20 cellular contexts compared by ENCODE assay signal in the genomic region with DNA sequence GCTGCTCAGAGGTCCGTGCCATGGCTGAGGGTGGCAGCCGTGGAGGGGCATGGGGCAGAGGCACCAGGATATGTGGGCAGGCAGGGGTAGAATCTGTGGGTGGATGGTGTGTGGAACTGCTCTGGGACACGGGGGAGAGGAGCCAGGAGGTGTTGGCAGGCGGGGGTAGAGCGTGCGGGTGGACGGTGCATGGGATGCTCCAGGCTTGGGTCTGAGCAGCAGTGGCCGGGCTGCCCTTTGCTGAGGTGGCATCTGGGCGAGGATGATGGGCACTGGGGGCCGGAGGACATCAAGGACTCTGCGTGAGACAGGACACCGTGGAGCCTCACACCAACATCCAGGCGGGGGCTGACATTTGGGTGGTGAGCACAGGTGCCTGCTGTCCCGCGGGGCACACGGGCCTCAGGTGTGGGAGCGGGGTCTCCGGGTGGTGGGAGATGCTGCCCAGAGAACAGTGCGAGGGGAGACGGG. TPM values are rescaled to one million over a fixed set of nuclear protein-coding genes. Genes with fewer than 3 reads are reported as not detected.
DNase-seq lines count a peak whose midpoint lies in the region; ATAC-seq and TF ChIP-seq lines count a peak whose summit lies in the region.
"Had no signal": no experiment of that assay in that cellular context is flagged by ENCODE, and none has a peak within 500 bp of the region (broad histone marks: within the 10 kb centered on the region; RNA-seq: fewer than 3 reads in every experiment).

No MANE protein-coding gene starts in this region.

- H3K9me3 Mint-ChIP-seq in Calu3 (ENCODE audit: low read depth, unreplicated experiment), result no peaks in the 10 kb centered on the region
- H3K9me3 Mint-ChIP-seq: activated naive CD8-positive, alpha-beta T cell treated with anti-CD3 and anti-CD28 coated beads for 36 hours; neural crest cell; stimulated activated memory B cell treated with anti-CD40 and anti-IgM and Interleukin-4, amounts not matched to agents 10 μg/mL and 1 μg/mL and 100 μg/mL, for 72 hours had no signal

- H3K9me3 ChIP-seq in BLaER1, result no peaks in the 10 kb centered on the region
- no peaks in the 10 kb centered on the region for H3K9me3 ChIP-seq in Peyer's patch
- H3K9me3 ChIP-seq in right cardiac atrium (ENCODE audit: control insufficient read depth, low read length), result no peaks in the 10 kb centered on the region
- H3K9me3 ChIP-seq: breast epithelium, tibial nerve had no signal

- H3K27ac ChIP-seq in BLaER1 (no peak overlapping the region), Peyer's patch (no peak overlapping the region), right cardiac atrium (ENCODE audit: low read length) (no peak overlapping the region)
- H3K27ac ChIP-seq: breast epithelium, tibial nerve had no signal

- TF ChIP-seq CTCF in Peyer's patch (IDR thresholded peaks at IDR 0.05) (no peak), Calu3 (IDR thresholded peaks at IDR 0.05; ENCODE audit: unreplicated experiment) (no peak)

- no peak overlapping the region for H3K27ac Mint-ChIP-seq in Calu3 (ENCODE audit: unreplicated experiment)
- H3K27ac Mint-ChIP-seq: activated naive CD8-positive, alpha-beta T cell treated with anti-CD3 and anti-CD28 coated beads for 36 hours; stimulated activated memory B cell treated with anti-CD40 and anti-IgM and Interleukin-4, amounts not matched to agents 10 μg/mL and 1 μg/mL and 100 μg/mL, for 72 hours had no signal

- ATAC-seq in right cardiac atrium (no peak), HG03460 (IDR thresholded peaks at IDR 0.05; ENCODE audit: unreplicated experiment) (no peak)

- no peaks in the 10 kb centered on the region for H3K36me3 ChIP-seq in BLaER1
- no peaks in the 10 kb centered on the region for H3K36me3 ChIP-seq in Peyer's patch
- H3K36me3 ChIP-seq: breast epithelium, tibial nerve had no signal

- no peaks in the 10 kb centered on the region for H3K36me3 Mint-ChIP-seq in Calu3 (ENCODE audit: insufficient read depth, unreplicated experiment)
- H3K36me3 Mint-ChIP-seq: activated naive CD8-positive, alpha-beta T cell treated with anti-CD3 and anti-CD28 coated beads for 36 hours; stimulated activated memory B cell treated with anti-CD40 and anti-IgM and Interleukin-4, amounts not matched to agents 10 μg/mL and 1 μg/mL and 100 μg/mL, for 72 hours had no signal

- CTCF ChIA-PET in Calu3 (lab: Charles Lee), result no interaction called here

- H3K4me1 Mint-ChIP-seq in Calu3 (ENCODE audit: low read depth, unreplicated experiment), result no peaks in the 10 kb centered on the region
- H3K4me1 Mint-ChIP-seq: activated naive CD8-positive, alpha-beta T cell treated with anti-CD3 and anti-CD28 coated beads for 36 hours; stimulated activated memory B cell treated with anti-CD40 and anti-IgM and Interleukin-4, amounts not matched to agents 10 μg/mL and 1 μg/mL and 100 μg/mL, for 72 hours had no signal

- H3K4me3 ChIP-seq in BLaER1 (no peak overlapping the region), Peyer's patch (no peak overlapping the region), right cardiac atrium (ENCODE audit: low read length) (no peak overlapping the region)
- H3K4me3 ChIP-seq: breast epithelium, tibial nerve had no signal

- H3K9ac ChIP-seq in BLaER1, result no peak overlapping the region

- H3K27me3 ChIP-seq in BLaER1 (no peaks in the 10 kb centered on the region), Peyer's patch (no peaks in the 10 kb centered on the region), right cardiac atrium (ENCODE audit: control insufficient read depth, insufficient read depth) (no peaks in the 10 kb centered on the region)
- H3K27me3 ChIP-seq: breast epithelium, tibial nerve had no signal

- peak overlapping the region; percentile 22; the same call in 1 of the 2 replicates for H3K4me2 ChIP-seq in BLaER1

- WGBS in right cardiac atrium, result 90% methylated on average over 20 of the region's 20 CpGs

- peaks cover 13% of the 10 kb centered on the region for H4K20me1 ChIP-seq in BLaER1

- H3K27me3 Mint-ChIP-seq in Calu3 (ENCODE audit: unreplicated experiment), result peaks cover 43% of the 10 kb centered on the region
- H3K27me3 Mint-ChIP-seq: activated naive CD8-positive, alpha-beta T cell treated with anti-CD3 and anti-CD28 coated beads for 36 hours had no signal

- intact Hi-C loops in right cardiac atrium (cut with DNase I) (loop anchor here in 1 of 4 donors (10.0 kb wide), 1 partner anchor 57 kb away; no protein-coding TSS in a partner anchor), posterior cingulate gyrus (cut with DNase I) (no loop called here), Calu3 (cut with micrococcal nuclease; ENCODE audit: unreplicated experiment) (no loop called here)

- BruUV-seq in Calu3 (replicated peaks; lab: Mats Ljungman, UMichigan), result no TSS peak

- DNase-seq in Peyer's patch (peak in 2 of 3 donors; percentile 27 to 43), right cardiac atrium (peak in 2 of 3 donors; percentile 11 to 46), posterior cingulate gyrus (peak in 6 of 10 donors; percentile 1 to 83 (median 36)), GM03348 (ENCODE audit: low spot score) (no peak), DMS53 (lab: John Stamatoyannopoulos, UW) (no peak), Calu3 (no peak)
- DNase-seq: activated CD4-positive, alpha-beta T cell treated with anti-CD3 and anti-CD28 coated beads for 4 hours; activated naive CD8-positive, alpha-beta T cell treated with anti-CD3 and anti-CD28 coated beads for 36 hours; dermis blood vessel endothelial cell; foreskin fibroblast; Karpas-422; NCI-H1092 treated with DMSO at 0.1 percent for 48 hours; NCI-H2081; NK-92 treated with Interleukin-12 subunit alpha and Interleukin-12 subunit beta, amount 100 ng/mL, for 24 hours had no signal

- H3K4me1 ChIP-seq in BLaER1 (peaks cover 52% of the 10 kb centered on the region), Peyer's patch (no peaks in the 10 kb centered on the region), right cardiac atrium (ENCODE audit: control insufficient read depth, insufficient read depth, low read length) (no peaks in the 10 kb centered on the region)
- H3K4me1 ChIP-seq: breast epithelium had no signal

- H3K4me3 Mint-ChIP-seq in Calu3 (ENCODE audit: low read depth, unreplicated experiment), result no peak overlapping the region
- H3K4me3 Mint-ChIP-seq: activated naive CD8-positive, alpha-beta T cell treated with anti-CD3 and anti-CD28 coated beads for 36 hours; neural crest cell; stimulated activated memory B cell treated with anti-CD40 and anti-IgM and Interleukin-4, amounts not matched to agents 10 μg/mL and 1 μg/mL and 100 μg/mL, for 72 hours had no signal

- no peak for TF ChIP-seq POLR2A in Peyer's patch (IDR thresholded peaks at IDR 0.05)

RNA-seq across cellular contexts. Expression of a gene that starts 46.2 kb away (rescaled TPM):
- total RNA-seq in Peyer's patch (1 to 10 TPM in 1 of 4 donors, under 1 TPM in 3; 0.18 to 2.5 (median 0.23) TPM), right cardiac atrium (1 to 10 TPM in 2 of 4 donors, under 1 TPM in 2; 0.39 to 1.6 (median 1.2) TPM), Calu3 (2022) (0.05 TPM in 2 replicates)
- 0.91 TPM for polyA plus RNA-seq in right cardiac atrium
- total RNA-seq: dermis blood vessel endothelial cell had no signal

Comparison
In these comparisons a context has a peak if more than half of its experiments do, and no peak if none do; other contexts are left out.
1. DNase-seq: peak in Peyer's patch (2 of 3), right cardiac atrium (2 of 3) and posterior cingulate gyrus (6 of 10); none in GM03348 (single experiment), DMS53 (single experiment) and Calu3 (single experiment).